ENCODE assay signal across 8 cellular contexts in the genomic region with DNA sequence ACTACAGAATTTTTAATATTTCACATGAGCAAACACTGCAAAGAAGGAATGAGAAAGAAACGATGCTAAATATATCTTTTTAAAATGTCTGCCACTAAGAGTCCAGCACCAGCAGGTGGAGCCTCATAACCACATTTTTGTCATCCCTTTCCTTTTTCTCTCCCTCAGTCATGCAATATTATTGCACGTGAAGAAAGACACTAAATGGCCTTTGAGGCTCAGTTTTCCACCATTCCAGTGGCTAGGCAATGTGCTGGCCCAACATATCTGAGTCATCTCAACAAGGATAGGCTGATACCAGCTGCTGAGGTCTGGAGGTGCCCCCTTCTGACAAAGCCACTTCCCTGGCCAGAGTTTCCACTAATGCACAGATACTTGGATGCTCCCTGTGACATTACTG. TPM values are rescaled to one million over a fixed set of nuclear protein-coding genes. Genes with fewer than 3 reads are reported as not detected.
DNase-seq lines count a peak whose midpoint lies in the region; ATAC-seq and TF ChIP-seq lines count a peak whose summit lies in the region.

No MANE protein-coding gene starts in this region.

- peaks cover 10% of the 10 kb centered on the region for H3K79me2 ChIP-seq in GM23248 (ENCODE audit: insufficient read depth)

- peak overlapping the region; percentile 90 for H3K9ac ChIP-seq in GM23248

- H3K9me2 ChIP-seq in GM23248 (ENCODE audit: insufficient read depth): no peaks in the 10 kb centered on the region

- H3K36me3 ChIP-seq in GM23248 (ENCODE audit: low read depth) (no peaks in the 10 kb centered on the region), brain microvascular endothelial cell (replicated peaks) (no peaks in the 10 kb centered on the region), thyroid gland (no peaks in the 10 kb centered on the region)

- peak; percentile 27 for ATAC-seq in SK-N-SH treated with all-trans-retinoic acid at 6 μM for 48 hours
- peak; percentile 51 for ATAC-seq in left lobe of liver

- no peak for TF ChIP-seq POLR2A in thyroid gland (IDR thresholded peaks at IDR 0.05)

- H3K4me2 ChIP-seq in GM23248 (ENCODE audit: unreplicated experiment): peak overlapping the region; percentile 100

- WGBS in GM23248 (ENCODE audit: low coverage in 1 of 2, low lambda C conversion rate in 2 of 2, missing lambda C conversion rate in 2 of 2), 2 experiments: 1 to 2% methylated on average over 2 of the region's 2 CpGs
- 5 to 10% methylated on average over 2 of the region's 2 CpGs for WGBS in thyroid gland, 2 donors

- no peak overlapping the region for H2AFZ ChIP-seq in GM23248

- H3K4me3 ChIP-seq in GM23248 (peak overlapping the region; percentile 91), LNCaP clone FGC (ENCODE audit: low read depth, low read length) (no peak overlapping the region), brain microvascular endothelial cell (ENCODE audit: low read depth, low read length) (peak overlapping the region; percentile 15), thyroid gland (replicated peaks in 1 of 3) (no peak overlapping the region)

- TF ChIP-seq CTCF in LNCaP clone FGC (IDR thresholded peaks at IDR 0.05; ENCODE audit: control insufficient read depth, extremely low read depth, insufficient read depth) (peak; percentile 63), brain microvascular endothelial cell (IDR thresholded peaks at IDR 0.05; ENCODE audit: low read depth, low read length, missing control alignments) (peak; percentile 72), thyroid gland (IDR thresholded peaks at IDR 0.05) (peak in 4 of 6 experiments; percentile 33 to 52 (median 39))

- peak; percentile 38 for DNase-seq in NCI-H2107 treated with DMSO at 0.1 percent for 48 hours (lab: John Stamatoyannopoulos, UW; ENCODE audit: unreplicated experiment)
- DNase-seq in NCI-H2107 (lab: John Stamatoyannopoulos, UW): no peak
- peak; percentile 81 for DNase-seq in GM23248
- DNase-seq in LNCaP clone FGC (ENCODE audit: low read depth): no peak
- DNase-seq in brain microvascular endothelial cell: peak; percentile 64
- DNase-seq in left lobe of liver (ENCODE audit: low spot score): no peak
- DNase-seq in thyroid gland: peak; percentile 12 to 21

- H3K4me1 ChIP-seq in GM23248 (ENCODE audit: insufficient read depth) (peaks cover 50% of the 10 kb centered on the region), thyroid gland (peaks cover 12% of the 10 kb centered on the region in 2 donors)

- H3F3A ChIP-seq in GM23248 (ENCODE audit: insufficient read depth): peaks cover 49% of the 10 kb centered on the region

- H3K9me3 ChIP-seq in GM23248 (ENCODE audit: low read depth) (no peaks in the 10 kb centered on the region), thyroid gland (no peaks in the 10 kb centered on the region)

- intact Hi-C loops in thyroid gland (cut with DNase I): no loop called here

- H3K27me3 ChIP-seq in GM23248 (replicated peaks; ENCODE audit: insufficient read depth) (no peaks in the 10 kb centered on the region), brain microvascular endothelial cell (replicated peaks) (no peaks in the 10 kb centered on the region), thyroid gland (no peaks in the 10 kb centered on the region)

- in situ Hi-C loops in GM23248 (cut with MboI): no loop called here
- in situ Hi-C loops in brain microvascular endothelial cell (cut with HindIII; ENCODE audit: low pct_ligation_motif_present, low sequenced_read_pairs): loop anchor here (25.0 kb wide), 1 partner anchor 124 kb away; no protein-coding TSS in a partner anchor

- no peaks in the 10 kb centered on the region for H4K20me1 ChIP-seq in GM23248 (ENCODE audit: insufficient read depth)

- peak overlapping the region; percentile 94 for H3K27ac ChIP-seq in GM23248
- peak overlapping the region; percentile 70 for H3K27ac ChIP-seq in brain microvascular endothelial cell
- H3K27ac ChIP-seq in thyroid gland: no peak overlapping the region

TF ChIP-seq in SK-N-SH treated with all-trans-retinoic acid at 6 μM for 48 hours, 23 proteins besides CTCF, POLR2A, EP300 and RAD21:
- no peak for TF ChIP-seq CSDC2 (CRISPR knock-in tag; IDR thresholded peaks at IDR 0.05)
- no peak for TF ChIP-seq ZC3H10 (CRISPR knock-in tag; IDR thresholded peaks at IDR 0.05)
- TF ChIP-seq ISL1 (CRISPR knock-in tag; IDR thresholded peaks at IDR 0.05): no peak
- TF ChIP-seq TCF4 (CRISPR knock-in tag; IDR thresholded peaks at IDR 0.05; ENCODE audit: borderline replicate concordance): no peak
- no peak for TF ChIP-seq RARB (CRISPR knock-in tag; IDR thresholded peaks at IDR 0.05)
- TF ChIP-seq ARNTL (CRISPR knock-in tag; IDR thresholded peaks at IDR 0.05; ENCODE audit: borderline replicate concordance, low read depth): no peak

RNA-seq across cellular contexts. Expression of a gene that starts 1.8 kb away (rescaled TPM):
- 10.7 and 14.0 TPM in 2 replicates for total RNA-seq in GM23248 (2014; rRNA removed; shearing (Covaris generic))
- 6.6 and 6.8 TPM in 2 replicates for polyA plus RNA-seq in GM23248 (2016; fragmentation: Nextera tagmentation; extraction: Ambion mirVana)
- total RNA-seq in left lobe of liver: 3.2 TPM
- 10 to 100 TPM in 3 of 4 donors, 1 to 10 TPM in 1; 7.4 to 11.6 (median 10.9) TPM for total RNA-seq in thyroid gland

RNA-seq across cellular contexts. Expression of a gene that starts 27.2 kb away (rescaled TPM):
- 0.76 TPM in 1 of 2 replicates, not detected in the other for total RNA-seq in GM23248 (2014; rRNA removed; shearing (Covaris generic))
- 0.32 and 0.51 TPM in 2 replicates for polyA plus RNA-seq in GM23248 (2016; fragmentation: Nextera tagmentation; extraction: Ambion mirVana)
- total RNA-seq in left lobe of liver (1.3 TPM), thyroid gland (not detected)

Comparison
In these comparisons a context has a peak if more than half of its experiments do, and no peak if none do; other contexts are left out.
1. DNase-seq: peak in NCI-H2107 treated with DMSO at 0.1 percent for 48 hours (single experiment), GM23248 (single experiment), brain microvascular endothelial cell (single experiment) and thyroid gland (2 of 2); none in NCI-H2107 (single experiment), LNCaP clone FGC (single experiment) and left lobe of liver (single experiment).
2. H3K27ac ChIP-seq: peak in GM23248 (single experiment) and brain microvascular endothelial cell (single experiment); none in thyroid gland (0 of 3).
3. H3K4me3 ChIP-seq: peak in GM23248 (single experiment) and brain microvascular endothelial cell (single experiment); none in LNCaP clone FGC (single experiment) and thyroid gland (0 of 3).
4. Peak in every context shown above with its lines, with median percentiles within 50 percentile points of each other: CTCF ChIP-seq.